ENCODE assay signal across 9 cellular contexts in genomic region chr18:63138469-63139340, GRCh38.
DNase-seq lines count a peak whose midpoint lies in the region; ATAC-seq, FAIRE-seq and TF ChIP-seq lines count a peak whose summit lies in the region.
"Had no signal": no experiment of that assay in that cellular context is flagged by ENCODE, and none has a peak within 500 bp of the region (broad histone marks: within the 10 kb centered on the region; RNA-seq: fewer than 3 reads in every experiment).

No MANE protein-coding gene starts in this region.

- H3K9ac ChIP-seq in liver (ENCODE audit: low read depth in 1 of 2, low read length in 2 of 2) (no peak overlapping the region), HepG2 (ENCODE audit: insufficient read depth, low read depth, low read length) (no peak overlapping the region)

- DNase-seq in HepG2 (ENCODE audit: low spot score) (no peak), OCI-M1 (lab: John Stamatoyannopoulos, UW) (peak; percentile 35), pons (ENCODE audit: low spot score) (no peak), DMS153 (lab: John Stamatoyannopoulos, UW) (no peak), ovary (no peak)

- TF ChIP-seq RAD21 in liver (IDR thresholded peaks at IDR 0.05) (no peak), HepG2 (CRISPR knock-in tag; IDR thresholded peaks at IDR 0.05) (no peak)

- in situ Hi-C loops in HepG2 (cut with HindIII; ENCODE audit: extremely low pct_ligation_motif_present, low pct_unique_long_range_greater_than_20kb) = loop anchor here (10.0 kb wide), 2 partner anchors 176 to 306 kb away; partner anchors contain the start of gene BCL2

- TF ChIP-seq POLR2A in HepG2 (IDR thresholded peaks at IDR 0.05; ENCODE audit: insufficient read depth in 1 of 2, low read depth in 2 of 2, low read length in 2 of 2) (no peak), ovary (IDR thresholded peaks at IDR 0.05) (no peak)

- WGBS in liver = 78% methylated on average over 9 of the region's 9 CpGs
- 57% methylated on average over 9 of the region's 9 CpGs for WGBS in HepG2 (ENCODE audit: low lambda C conversion rate)
- WGBS in ovary, 3 donors = 84 to 87% (median 86%) methylated on average over 9 of the region's 9 CpGs

- H2AFZ ChIP-seq in HepG2 (ENCODE audit: low read length) = no peak overlapping the region

- H3K27ac ChIP-seq in liver (ENCODE audit: low read depth in 1 of 2, low read length in 2 of 2) (no peak overlapping the region), HepG2 (ENCODE audit: extremely low read length, insufficient read depth, low read length) (no peak overlapping the region), ovary (no peak overlapping the region)
- H3K27ac ChIP-seq: cardiac muscle cell had no signal

- CTCF ChIA-PET in HepG2 (lab: Yijun Ruan, JAX; ENCODE audit: low intra/inter-chr PET ratio, low total read pairs) = no interaction called here

- intact Hi-C loops in HepG2 (cut with micrococcal nuclease; ENCODE audit: unreplicated experiment) (no loop called here), ovary (cut with DNase I) (loop anchor here in 1 of 4 donors (10.0 kb wide), 1 partner anchor 86 kb away; no protein-coding TSS in a partner anchor)

- TF ChIP-seq EP300 in HepG2 (IDR thresholded peaks at IDR 0.05; ENCODE audit: low read depth in 2 of 2, low read length in 2 of 2) (no peak), HepG2 (CRISPR knock-in tag; IDR thresholded peaks at IDR 0.05; ENCODE audit: borderline replicate concordance) (no peak), ovary (IDR thresholded peaks at IDR 0.05) (no peak)

- no peak overlapping the region for H3K4me2 ChIP-seq in HepG2 (ENCODE audit: low read depth, low read length)

- POLR2A ChIA-PET in HepG2 (lab: Yijun Ruan, JAX) = no interaction called here

- ATAC-seq in HepG2 = no peak
- peak; percentile 66 for ATAC-seq in HG02798 (IDR thresholded peaks at IDR 0.05; ENCODE audit: poor library complexity, unreplicated experiment)

- H3K36me3 ChIP-seq in liver (ENCODE audit: control insufficient read depth in 4 of 4, insufficient read depth in 3 of 4, low read depth in 1 of 4, low read length in 3 of 4) (no peaks in the 10 kb centered on the region), HepG2 (replicated peaks in 1 of 2; ENCODE audit: control insufficient read depth in 1 of 2, insufficient read depth in 2 of 2, low read length in 2 of 2) (no peaks in the 10 kb centered on the region), ovary (no peaks in the 10 kb centered on the region)
- H3K36me3 ChIP-seq: cardiac muscle cell had no signal

- TF ChIP-seq CTCF in liver (IDR thresholded peaks at IDR 0.05; ENCODE audit: low read depth, low read length, missing input control) (no peak), HepG2 (CRISPR knock-in tag; IDR thresholded peaks at IDR 0.05) (no peak), ovary (IDR thresholded peaks at IDR 0.05) (no peak)

- H3K27me3 ChIP-seq in liver (ENCODE audit: control insufficient read depth in 4 of 4, insufficient read depth in 4 of 4, low read length in 3 of 4) (no peaks in the 10 kb centered on the region), HepG2 (ENCODE audit: control insufficient read depth in 1 of 2, insufficient read depth in 2 of 2, low read length in 2 of 2) (peaks cover 0 to 16% of the 10 kb centered on the region in 2 experiments; a peak in 4 of 5 replicates), ovary (no peaks in the 10 kb centered on the region)
- H3K27me3 ChIP-seq: cardiac muscle cell had no signal

- peaks cover 0 to 13% (median 2%) of the 10 kb centered on the region in 4 donors for H3K4me1 ChIP-seq in liver (ENCODE audit: control insufficient read depth in 4 of 4, insufficient read depth in 4 of 4, low read length in 3 of 4)
- no peaks in the 10 kb centered on the region for H3K4me1 ChIP-seq in HepG2 (ENCODE audit: insufficient read depth, low read length)
- H3K4me1 ChIP-seq in ovary (ENCODE audit: insufficient read depth) = peaks cover 9% of the 10 kb centered on the region

- BruUV-seq in HepG2 (replicated peaks; lab: Mats Ljungman, UMichigan) = no TSS peak

- H3K4me3 ChIP-seq in liver (ENCODE audit: low read depth in 1 of 3, low read length in 3 of 3) = no peak overlapping the region
- no peak overlapping the region for H3K4me3 ChIP-seq in HepG2 (replicated peaks in 1 of 3; ENCODE audit: insufficient read depth in 1 of 3, low read depth in 2 of 3, low read length in 3 of 3)
- peak overlapping the region; percentile 25 for H3K4me3 ChIP-seq in iPS-18c (ENCODE audit: insufficient read depth, low read depth, low read length)
- H3K4me3 ChIP-seq in ovary = no peak overlapping the region
- H3K4me3 ChIP-seq: cardiac muscle cell had no signal

- H4K20me1 ChIP-seq in HepG2 (ENCODE audit: insufficient read depth, low read length) = no peaks in the 10 kb centered on the region

- no peaks in the 10 kb centered on the region for H3K9me3 ChIP-seq in liver (ENCODE audit: control insufficient read depth in 4 of 4, low read length in 3 of 4)
- no peaks in the 10 kb centered on the region for H3K9me3 ChIP-seq in HepG2 (ENCODE audit: low read length)
- H3K9me3 ChIP-seq in iPS-18c (ENCODE audit: control insufficient read depth, insufficient read depth, low read length) = no peaks in the 10 kb centered on the region
- no peaks in the 10 kb centered on the region for H3K9me3 ChIP-seq in ovary

- FAIRE-seq in HepG2 (lab: Jason Lieb, UNC) = no peak

- no peaks in the 10 kb centered on the region for H3K79me2 ChIP-seq in HepG2 (ENCODE audit: insufficient read depth, low read length)

TF ChIP-seq in liver, 16 proteins besides CTCF, POLR2A, EP300 and RAD21:
- no peak for TF ChIP-seq HNF4G (IDR thresholded peaks at IDR 0.05)
- TF ChIP-seq NR2F2 (IDR thresholded peaks at IDR 0.05) = peak; percentile 24

TF ChIP-seq in HepG2, 621 proteins besides CTCF, POLR2A, EP300 and RAD21:
- TF ChIP-seq EED (CRISPR knock-in tag; IDR thresholded peaks at IDR 0.05) (no peak), SOX6 (IDR thresholded peaks at IDR 0.05) (no peak), SOX6 (CRISPR knock-in tag; IDR thresholded peaks at IDR 0.05) (no peak), ZBTB42 (CRISPR knock-in tag; IDR thresholded peaks at IDR 0.05) (no peak), KLF12 (CRISPR knock-in tag; IDR thresholded peaks at IDR 0.05; ENCODE audit: borderline replicate concordance) (no peak), TAF15 (IDR thresholded peaks at IDR 0.05; ENCODE audit: low read depth, low read length, poor library complexity, severe bottlenecking) (no peak), POLR2G (IDR thresholded peaks at IDR 0.05; ENCODE audit: low read depth, low read length) (no peak), POLR2AphosphoS5 (IDR thresholded peaks at IDR 0.05; ENCODE audit: low read depth, low read length) (no peak), ATRX (CRISPR knock-in tag; IDR thresholded peaks at IDR 0.05; ENCODE audit: borderline replicate concordance) (no peak), SRY (CRISPR knock-in tag; IDR thresholded peaks at IDR 0.05) (no peak), EHMT2 (IDR thresholded peaks at IDR 0.05; ENCODE audit: borderline replicate concordance, low read depth, low read length) (no peak), ZKSCAN8 (CRISPR knock-in tag; IDR thresholded peaks at IDR 0.05; ENCODE audit: borderline replicate concordance) (no peak), GATAD1 (CRISPR knock-in tag; IDR thresholded peaks at IDR 0.05) (no peak), HOXA5 (CRISPR knock-in tag; IDR thresholded peaks at IDR 0.05) (no peak), TFAP4 (IDR thresholded peaks at IDR 0.05; ENCODE audit: borderline replicate concordance, low read depth) (no peak), ZNF337 (CRISPR knock-in tag; IDR thresholded peaks at IDR 0.05; ENCODE audit: borderline replicate concordance, low read depth) (no peak), ELF3 (CRISPR knock-in tag; IDR thresholded peaks at IDR 0.05) (no peak)
- TF ChIP-seq, protein P1, sequence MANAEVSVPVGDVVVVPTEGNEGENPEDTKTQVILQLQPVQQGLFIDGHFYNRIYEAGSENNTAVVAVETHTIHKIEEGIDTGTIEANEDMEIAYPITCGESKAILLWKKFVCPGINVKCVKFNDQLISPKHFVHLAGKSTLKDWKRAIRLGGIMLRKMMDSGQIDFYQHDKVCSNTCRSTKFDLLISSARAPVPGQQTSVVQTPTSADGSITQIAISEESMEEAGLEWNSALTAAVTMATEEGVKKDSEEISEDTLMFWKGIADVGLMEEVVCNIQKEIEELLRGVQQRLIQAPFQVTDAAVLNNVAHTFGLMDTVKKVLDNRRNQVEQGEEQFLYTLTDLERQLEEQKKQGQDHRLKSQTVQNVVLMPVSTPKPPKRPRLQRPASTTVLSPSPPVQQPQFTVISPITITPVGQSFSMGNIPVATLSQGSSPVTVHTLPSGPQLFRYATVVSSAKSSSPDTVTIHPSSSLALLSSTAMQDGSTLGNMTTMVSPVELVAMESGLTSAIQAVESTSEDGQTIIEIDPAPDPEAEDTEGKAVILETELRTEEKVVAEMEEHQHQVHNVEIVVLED (CRISPR knock-in tag; IDR thresholded peaks at IDR 0.05; ENCODE audit: borderline replicate concordance) = no peak
